ENCODE assay signal across 8 cellular contexts in the genomic region with DNA sequence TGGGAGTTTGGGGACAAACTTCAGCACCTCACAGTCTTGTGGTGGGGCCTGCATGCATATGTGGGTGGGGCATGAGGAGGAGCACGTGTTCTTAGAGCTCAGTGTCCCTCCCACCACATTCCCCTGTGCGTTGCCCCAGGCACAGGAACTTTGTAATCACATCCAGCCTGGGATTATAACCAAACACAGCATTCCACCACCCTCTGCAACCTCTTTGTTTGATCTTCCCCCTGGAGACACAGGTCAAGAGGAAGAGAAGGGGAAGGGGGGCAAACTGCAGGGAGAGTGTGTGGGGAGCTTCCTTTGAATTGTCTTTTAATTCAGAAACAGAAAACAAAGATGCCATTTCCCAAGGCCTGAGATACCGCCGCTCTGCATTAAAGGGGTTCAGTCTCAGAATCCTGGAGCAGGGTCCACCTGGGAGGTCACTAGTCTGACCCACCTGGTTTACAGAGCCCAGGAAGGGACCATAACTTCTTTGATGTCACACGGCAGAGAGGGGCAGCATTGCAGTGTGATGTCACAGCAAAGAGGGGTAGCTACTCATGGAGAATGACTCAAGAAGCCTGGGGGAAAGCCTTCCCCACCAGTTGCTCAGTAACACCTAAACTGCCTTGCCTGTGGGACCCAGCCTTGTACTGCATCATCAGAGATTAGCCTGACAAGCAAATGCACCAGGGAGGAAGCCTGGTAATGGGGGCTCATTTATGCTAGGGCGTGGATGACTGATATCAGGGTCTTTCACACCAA.
A peak's percentile ranks its signal among the peaks of the same experiment; 100 is the strongest.
DNase-seq lines count a peak whose midpoint lies in the region; ATAC-seq and TF ChIP-seq lines count a peak whose summit lies in the region.

No MANE protein-coding gene starts in this region.

- peaks cover 3% of the 10 kb centered on the region for H3K27me3 Mint-ChIP-seq in activated CD4-positive, alpha-beta T cell treated with anti-CD3 and anti-CD28 coated beads for 36 hours

- WGBS in adrenal gland, 4 donors = 66 to 80% (median 76%) methylated on average over 5 to 6 of the region's 6 CpGs

- CTCF ChIA-PET in activated CD4-positive, alpha-beta T cell treated with anti-CD3 and anti-CD28 coated beads for 36 hours (lab: Charles Lee) = interaction anchor here (0.7 to 1.3 kb wide), 3 partner anchors 11 to 247 kb away, joined by 3 read pairs; no protein-coding TSS in a partner anchor

- intact Hi-C loops in activated CD4-positive, alpha-beta T cell treated with anti-CD3 and anti-CD28 coated beads for 36 hours (cut with DNase I, micrococcal nuclease) = no loop called here
- intact Hi-C loops in adrenal gland (cut with DNase I) = loop anchor here in 1 of 2 donors (10.0 kb wide), 1 partner anchor 71 kb away; no protein-coding TSS in a partner anchor
- intact Hi-C loops in tibial artery (cut with DNase I; ENCODE audit: low total_unique reads) = no loop called here

- no peak for TF ChIP-seq POLR2A in adrenal gland (IDR thresholded peaks at IDR 0.05)

- H3K4me3 ChIP-seq in adrenal gland = no peak overlapping the region
- H3K4me3 ChIP-seq in tibial artery = no peak overlapping the region
- H3K4me3 ChIP-seq in WERI-Rb-1 (ENCODE audit: low read depth, low read length) = no peak overlapping the region

- H3K36me3 ChIP-seq in adrenal gland (replicated peaks in 1 of 2) = no peaks in the 10 kb centered on the region
- H3K36me3 ChIP-seq in tibial artery = no peaks in the 10 kb centered on the region
- no peaks in the 10 kb centered on the region for H3K36me3 ChIP-seq in WERI-Rb-1

- H3K27me3 ChIP-seq in adrenal gland (no peaks in the 10 kb centered on the region), tibial artery (no peaks in the 10 kb centered on the region), WERI-Rb-1 (ENCODE audit: insufficient read depth, low read depth, severe bottlenecking) (no peaks in the 10 kb centered on the region)

- DNase-seq in activated CD4-positive, alpha-beta T cell treated with anti-CD3 and anti-CD28 coated beads for 36 hours = no peak
- no peak for DNase-seq in activated CD4-positive, alpha-beta T cell treated with anti-CD3 and anti-CD28 coated beads, Interleukin-2, amount 50 U/mL, for 1 hour
- DNase-seq in adrenal gland = peak in 1 of 7 donors; percentile 35
- DNase-seq in iPS DF 4.7 (ENCODE audit: extremely low read depth, low spot score) = peak; percentile 69
- DNase-seq in tibial artery = no peak
- no peak for DNase-seq in NCI-H2029 (lab: John Stamatoyannopoulos, UW)
- DNase-seq in WERI-Rb-1 = no peak

- POLR2A ChIA-PET in activated CD4-positive, alpha-beta T cell treated with anti-CD3 and anti-CD28 coated beads for 36 hours (lab: Charles Lee) = no interaction called here

- no peaks in the 10 kb centered on the region for H3K36me3 Mint-ChIP-seq in activated CD4-positive, alpha-beta T cell treated with anti-CD3 and anti-CD28 coated beads for 36 hours (ENCODE audit: low read depth)

- H3K9me3 Mint-ChIP-seq in activated CD4-positive, alpha-beta T cell treated with anti-CD3 and anti-CD28 coated beads for 36 hours (ENCODE audit: low read depth) = no peaks in the 10 kb centered on the region

- ATAC-seq in activated CD4-positive, alpha-beta T cell treated with anti-CD3 and anti-CD28 coated beads for 36 hours = peak; percentile 19
- ATAC-seq in GM18502 (IDR thresholded peaks at IDR 0.05; ENCODE audit: poor library complexity, unreplicated experiment) = no peak

- TF ChIP-seq CTCF in adrenal gland (IDR thresholded peaks at IDR 0.05) = no peak
- TF ChIP-seq CTCF in tibial artery (IDR thresholded peaks at IDR 0.05) = no peak
- TF ChIP-seq CTCF in WERI-Rb-1 (IDR thresholded peaks at IDR 0.05; ENCODE audit: low read depth, low read length) = no peak

- peaks cover 4 to 5% of the 10 kb centered on the region in 2 donors for H3K4me1 ChIP-seq in adrenal gland (replicated peaks in 1 of 2)
- peaks cover 0 to 47% (median 20%) of the 10 kb centered on the region in 4 donors for H3K4me1 ChIP-seq in tibial artery

- no peak overlapping the region for H3K4me3 Mint-ChIP-seq in activated CD4-positive, alpha-beta T cell treated with anti-CD3 and anti-CD28 coated beads for 36 hours

- H3K9me3 ChIP-seq in adrenal gland (replicated peaks in 1 of 3) (no peaks in the 10 kb centered on the region), tibial artery (no peaks in the 10 kb centered on the region), WERI-Rb-1 (ENCODE audit: severe bottlenecking) (peaks cover 3% of the 10 kb centered on the region)

- H3K4me1 Mint-ChIP-seq in activated CD4-positive, alpha-beta T cell treated with anti-CD3 and anti-CD28 coated beads for 36 hours = peaks cover 10% of the 10 kb centered on the region

- no peak overlapping the region for H3K27ac Mint-ChIP-seq in activated CD4-positive, alpha-beta T cell treated with anti-CD3 and anti-CD28 coated beads for 36 hours

- H3K27ac ChIP-seq in adrenal gland = peak overlapping the region in 3 of 5 donors; percentile 6 to 83 (median 11)
- H3K27ac ChIP-seq in tibial artery = peak overlapping the region; percentile 9 to 76
- no peak overlapping the region for H3K27ac ChIP-seq in WERI-Rb-1
